Comparison of ENCODE assay signal across 24 cellular contexts in genomic region chr5:7926720-7927119, GRCh38.
"Had no signal": no experiment of that assay in that cellular context is flagged by ENCODE, and none has a peak within 500 bp of the region (broad histone marks: within the 10 kb centered on the region; RNA-seq: fewer than 3 reads in every experiment).

No MANE protein-coding gene starts in this region.

- H3K4me3 Mint-ChIP-seq: activated CD8-positive, alpha-beta memory T cell treated with anti-CD3 and anti-CD28 coated beads, Interleukin-2, amount 10 ng/mL, durations not matched to agents 7 days and 5 days; activated CD8-positive, alpha-beta T cell treated with anti-CD3 and anti-CD28 coated beads, Interleukin-2, amount 10 ng/mL, durations not matched to agents 7 days and 5 days; activated naive CD4-positive, alpha-beta T cell treated with anti-CD3 and anti-CD28 coated beads, Interleukin-2, amount 50 U/mL, for 24 hours; activated naive CD8-positive, alpha-beta T cell treated with anti-CD3 and anti-CD28 coated beads, Interleukin-2, amount 50 U/mL, for 24 hours; central memory CD8-positive, alpha-beta T cell; mesothelial cell of epicardium; naive thymus-derived CD4-positive, alpha-beta T cell had no signal

- H3K9ac ChIP-seq: parathyroid adenoma had no signal

- H3K4me1 Mint-ChIP-seq: activated CD8-positive, alpha-beta memory T cell treated with anti-CD3 and anti-CD28 coated beads, Interleukin-2, amount 10 ng/mL, durations not matched to agents 7 days and 5 days; activated naive CD4-positive, alpha-beta T cell treated with anti-CD3 and anti-CD28 coated beads, Interleukin-2, amount 50 U/mL, for 24 hours; activated naive CD8-positive, alpha-beta T cell treated with anti-CD3 and anti-CD28 coated beads, Interleukin-2, amount 50 U/mL, for 24 hours; central memory CD8-positive, alpha-beta T cell; mesothelial cell of epicardium had no signal

- H3K9me3 ChIP-seq: esophagus squamous epithelium, gastrocnemius medialis, right atrium auricular region, testis, transverse colon had no signal

- H3K36me3 ChIP-seq: esophagus squamous epithelium, gastrocnemius medialis, right atrium auricular region, transverse colon had no signal

- H2AFZ ChIP-seq: parathyroid adenoma had no signal

- H3K36me3 Mint-ChIP-seq: activated CD8-positive, alpha-beta memory T cell treated with anti-CD3 and anti-CD28 coated beads, Interleukin-2, amount 10 ng/mL, durations not matched to agents 7 days and 5 days; activated naive CD4-positive, alpha-beta T cell treated with anti-CD3 and anti-CD28 coated beads, Interleukin-2, amount 50 U/mL, for 24 hours; mesothelial cell of epicardium; naive thymus-derived CD4-positive, alpha-beta T cell had no signal

- H3K79me2 ChIP-seq: parathyroid adenoma had no signal

- H3K27me3 ChIP-seq: gastrocnemius medialis, right atrium auricular region, testis, transverse colon had no signal

- H3K27ac Mint-ChIP-seq: activated CD8-positive, alpha-beta memory T cell treated with anti-CD3 and anti-CD28 coated beads, Interleukin-2, amount 10 ng/mL, durations not matched to agents 7 days and 5 days; activated CD8-positive, alpha-beta T cell treated with anti-CD3 and anti-CD28 coated beads, Interleukin-2, amount 10 ng/mL, durations not matched to agents 7 days and 5 days; activated naive CD4-positive, alpha-beta T cell treated with anti-CD3 and anti-CD28 coated beads, Interleukin-2, amount 50 U/mL, for 24 hours; activated naive CD8-positive, alpha-beta T cell treated with anti-CD3 and anti-CD28 coated beads, Interleukin-2, amount 50 U/mL, for 24 hours; activated T-helper 2 cell treated with anti-CD3 and anti-CD28 coated beads, Interferon-gamma antibody, Interleukin-2, Interleukin-4, amounts not matched to agents 10 μg/mL and 5 μg/mL and 100 μg/mL, durations not matched to agents 14 hours and 24 hours and 36 hours; mesothelial cell of epicardium; naive thymus-derived CD4-positive, alpha-beta T cell; WTC11 had no signal

- H3K27ac ChIP-seq: esophagus squamous epithelium, gastrocnemius medialis, parathyroid adenoma, right atrium auricular region, testis, transverse colon had no signal

- H3K4me3 ChIP-seq: esophagus squamous epithelium, gastrocnemius medialis, right atrium auricular region, testis, transverse colon had no signal

- H3K4me1 ChIP-seq: esophagus squamous epithelium, gastrocnemius medialis, parathyroid adenoma, right atrium auricular region, transverse colon had no signal

- ATAC-seq: activated CD8-positive, alpha-beta memory T cell treated with anti-CD3 and anti-CD28 coated beads, Interleukin-2, amount 10 ng/mL, durations not matched to agents 7 days and 5 days; activated CD8-positive, alpha-beta T cell treated with anti-CD3 and anti-CD28 coated beads, Interleukin-2, amount 10 ng/mL, durations not matched to agents 7 days and 5 days; activated naive CD8-positive, alpha-beta T cell treated with anti-CD3 and anti-CD28 coated beads, Interleukin-2, amount 50 U/mL, for 24 hours; gastrocnemius medialis; naive thymus-derived CD4-positive, alpha-beta T cell; stimulated activated naive CD8-positive, alpha-beta T cell treated with anti-CD3 and anti-CD28 coated beads, Interleukin-15, Interleukin-2, amounts not matched to agents 100 U/mL and 50 U/mL, for 24 hours had no signal

- DNase-seq: activated CD8-positive, alpha-beta memory T cell treated with anti-CD3 and anti-CD28 coated beads, Interleukin-2, amount 10 ng/mL, durations not matched to agents 7 days and 5 days; activated CD8-positive, alpha-beta T cell treated with anti-CD3 and anti-CD28 coated beads, Interleukin-2, amount 10 ng/mL, durations not matched to agents 7 days and 5 days; activated naive CD8-positive, alpha-beta T cell treated with anti-CD3 and anti-CD28 coated beads, Interleukin-2, amount 50 U/mL, for 24 hours; activated T-cell treated with anti-CD3 and anti-CD28 coated beads, Interleukin-2, amount 50 U/mL, for 48 hours; amygdala; dermis blood vessel endothelial cell; effector CD4-positive, alpha-beta T cell; esophagus squamous epithelium; gastrocnemius medialis; glutamatergic neuron; islet precursor cell; naive thymus-derived CD4-positive, alpha-beta T cell; nucleus accumbens; stimulated activated CD4-positive, alpha-beta T cell treated with anti-CD3 and anti-CD28 coated beads, Interleukin-2, amount 100 ng/mL, for 48 hours; stimulated activated naive CD8-positive, alpha-beta T cell treated with anti-CD3 and anti-CD28 coated beads, Interleukin-15, Interleukin-2, amounts not matched to agents 100 U/mL and 50 U/mL, for 24 hours; testis; transverse colon had no signal

- H3K9me3 Mint-ChIP-seq: activated naive CD4-positive, alpha-beta T cell treated with anti-CD3 and anti-CD28 coated beads, Interleukin-2, amount 50 U/mL, for 24 hours; activated naive CD8-positive, alpha-beta T cell treated with anti-CD3 and anti-CD28 coated beads, Interleukin-2, amount 50 U/mL, for 24 hours; activated T-helper 2 cell treated with anti-CD3 and anti-CD28 coated beads, Interferon-gamma antibody, Interleukin-2, Interleukin-4, amounts not matched to agents 10 μg/mL and 5 μg/mL and 100 μg/mL, durations not matched to agents 14 hours and 24 hours and 36 hours; central memory CD8-positive, alpha-beta T cell; mesothelial cell of epicardium had no signal
